ENCODE assay signal across 8 cellular contexts in genomic region chr10:71597821-71598498, GRCh38.
A peak's percentile ranks its signal among the peaks of the same experiment; 100 is the strongest.
DNase-seq lines count a peak whose midpoint lies in the region; ATAC-seq, FAIRE-seq and TF ChIP-seq lines count a peak whose summit lies in the region.

No MANE protein-coding gene starts in this region.

- no peak for TF ChIP-seq CTCF in PC-9 (conservative IDR thresholded peaks at IDR 0.05)

- H3F3A ChIP-seq in PC-9 (ENCODE audit: insufficient read depth, low read depth): no peaks in the 10 kb centered on the region

- no peaks in the 10 kb centered on the region for H3K79me2 ChIP-seq in PC-9 (ENCODE audit: low read depth)

- H3K27ac ChIP-seq in PC-9: no peak overlapping the region

- H3K36me3 ChIP-seq in PC-9 (ENCODE audit: low read depth): no peaks in the 10 kb centered on the region

- no peak for TF ChIP-seq POLR2A in GM12891 (IDR thresholded peaks at IDR 0.05; ENCODE audit: low read depth, low read length)

- intact Hi-C loops in sciatic nerve (cut with DNase I): no loop called here
- intact Hi-C loops in PC-9 (cut with micrococcal nuclease; ENCODE audit: unreplicated experiment): no loop called here

- H3K9me2 ChIP-seq in PC-9 (ENCODE audit: insufficient read depth): no peaks in the 10 kb centered on the region

- H3K4me1 ChIP-seq in PC-9 (replicated peaks; ENCODE audit: insufficient read depth): no peaks in the 10 kb centered on the region

- DNase-seq in GM12891 (ENCODE audit: insufficient read length, low spot score) (peak; percentile 61), SKM-1 treated with dmso at 0.1 percent for 144 hours (lab: John Stamatoyannopoulos, UW; ENCODE audit: unreplicated experiment) (peak; percentile 90), globus pallidus (ENCODE audit: low spot score) (peak; percentile 83), sciatic nerve (ENCODE audit: low spot score) (no peak), PC-9 (no peak), kidney glomerular epithelial cell (lab: John Stamatoyannopoulos, UW) (no peak)
- DNase-seq in stimulated activated naive CD8-positive, alpha-beta T cell treated with anti-CD3 and anti-CD28 coated beads, Interleukin-15, Interleukin-2, amounts not matched to agents 100 U/mL and 50 U/mL, for 24 hours: no peak

- H3K27me3 ChIP-seq in PC-9 (ENCODE audit: insufficient read depth, low read depth): no peaks in the 10 kb centered on the region

- CTCF ChIA-PET in PC-9 (lab: Charles Lee): interaction anchor here (1.0 kb wide), 1 partner anchor 99 kb away, joined by 7 read pairs; no protein-coding TSS in a partner anchor

- no TSS peak for BruUV-seq in PC-9 (replicated peaks; lab: Mats Ljungman, UMichigan)

- H3K9me3 ChIP-seq in PC-9 (ENCODE audit: insufficient read depth, low read depth): no peaks in the 10 kb centered on the region

- FAIRE-seq in GM12891 (lab: Jason Lieb, UNC): no peak

- H4K20me1 ChIP-seq in PC-9 (ENCODE audit: insufficient read depth): no peaks in the 10 kb centered on the region

- peak; percentile 79 for ATAC-seq in sciatic nerve
- ATAC-seq in HG03175 (IDR thresholded peaks at IDR 0.05; ENCODE audit: unreplicated experiment): no peak
- no peak for ATAC-seq in stimulated activated naive CD8-positive, alpha-beta T cell treated with anti-CD3 and anti-CD28 coated beads, Interleukin-15, Interleukin-2, amounts not matched to agents 100 U/mL and 50 U/mL, for 24 hours

- no peak overlapping the region for H3K4me2 ChIP-seq in PC-9

- no peak overlapping the region for H3K4me3 ChIP-seq in PC-9

- POLR2A ChIA-PET in PC-9 (lab: Charles Lee; ENCODE audit: unreplicated experiment): no interaction called here

- H2AFZ ChIP-seq in PC-9: no peak overlapping the region

TF ChIP-seq in GM12891, 5 proteins besides CTCF, POLR2A, EP300 and RAD21:
- TF ChIP-seq SPI1 (IDR thresholded peaks at IDR 0.05; ENCODE audit: low read depth, low read length) (peak; percentile 17; the same call in 1 of the 2 replicates), PAX5 (IDR thresholded peaks at IDR 0.05; ENCODE audit: insufficient read depth, low read length, severe bottlenecking) (no peak), TAF1 (IDR thresholded peaks at IDR 0.05; ENCODE audit: low read depth, low read length) (no peak), POLR2AphosphoS5 (IDR thresholded peaks at IDR 0.05; ENCODE audit: low read depth, low read length) (no peak)

Comparison
In these comparisons a context has a peak if more than half of its experiments do, and no peak if none do; other contexts are left out.
1. DNase-seq: peak in GM12891 (single experiment), SKM-1 treated with dmso at 0.1 percent for 144 hours (single experiment) and globus pallidus (single experiment); none in sciatic nerve (single experiment), stimulated activated naive CD8-positive, alpha-beta T cell treated with anti-CD3 and anti-CD28 coated beads, Interleukin-15, Interleukin-2, amounts not matched to agents 100 U/mL and 50 U/mL, for 24 hours (single experiment), PC-9 (0 of 2) and kidney glomerular epithelial cell (single experiment).